ENCODE assay signal across 1 cellular context in the genomic region with DNA sequence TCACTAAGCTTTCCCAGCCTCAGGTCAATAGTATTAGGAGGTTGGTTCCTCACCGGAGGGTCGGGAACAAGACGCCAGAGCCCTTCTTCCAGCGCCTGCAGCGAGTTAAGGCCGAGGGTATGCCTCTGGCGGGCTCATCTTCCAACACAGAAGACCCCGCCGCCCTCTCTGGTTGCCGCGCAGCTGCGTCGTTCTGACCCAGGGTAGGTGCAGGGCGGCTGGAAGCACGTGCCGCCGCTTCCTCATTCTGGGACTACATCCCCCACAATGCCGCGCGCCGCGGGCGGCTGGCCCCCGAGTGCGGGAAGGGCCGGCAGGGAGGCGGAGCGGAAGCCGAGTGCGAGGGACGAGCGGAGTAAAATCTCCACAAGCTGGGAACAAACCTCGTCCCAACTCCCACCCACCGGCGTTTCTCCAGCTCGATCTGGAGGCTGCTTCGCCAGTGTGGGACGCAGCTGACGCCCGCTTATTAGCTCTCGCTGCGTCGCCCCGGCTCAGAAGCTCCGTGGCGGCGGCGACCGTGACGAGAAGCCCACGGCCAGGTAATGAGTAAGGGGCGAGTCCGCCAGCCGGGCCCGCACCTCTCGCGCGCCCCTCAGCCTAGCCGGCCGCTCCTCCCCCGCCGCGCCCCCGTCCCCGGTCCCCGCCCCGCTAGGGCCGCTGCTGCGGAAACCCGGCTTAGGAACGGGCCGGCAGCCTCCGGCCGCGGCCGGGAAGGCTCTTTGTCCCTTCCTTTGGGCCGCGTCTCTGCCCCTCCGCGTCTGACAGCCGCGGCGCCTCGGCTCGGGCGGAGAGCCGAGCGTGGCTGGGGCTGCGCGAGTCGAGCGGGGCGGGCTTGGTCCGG.
TF ChIP-seq lines count a peak whose summit lies in the region.

A gene with protein sequence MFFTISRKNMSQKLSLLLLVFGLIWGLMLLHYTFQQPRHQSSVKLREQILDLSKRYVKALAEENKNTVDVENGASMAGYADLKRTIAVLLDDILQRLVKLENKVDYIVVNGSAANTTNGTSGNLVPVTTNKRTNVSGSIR (plus strand): TSS at position 319 of the 844 bp plus-strand sequence. CDS start 13,934 bp downstream, outside the sequence.

TF ChIP-seq in GM12878, 131 proteins besides CTCF, POLR2A, EP300 and RAD21 (continued from another document):
- TF ChIP-seq, protein P1, sequence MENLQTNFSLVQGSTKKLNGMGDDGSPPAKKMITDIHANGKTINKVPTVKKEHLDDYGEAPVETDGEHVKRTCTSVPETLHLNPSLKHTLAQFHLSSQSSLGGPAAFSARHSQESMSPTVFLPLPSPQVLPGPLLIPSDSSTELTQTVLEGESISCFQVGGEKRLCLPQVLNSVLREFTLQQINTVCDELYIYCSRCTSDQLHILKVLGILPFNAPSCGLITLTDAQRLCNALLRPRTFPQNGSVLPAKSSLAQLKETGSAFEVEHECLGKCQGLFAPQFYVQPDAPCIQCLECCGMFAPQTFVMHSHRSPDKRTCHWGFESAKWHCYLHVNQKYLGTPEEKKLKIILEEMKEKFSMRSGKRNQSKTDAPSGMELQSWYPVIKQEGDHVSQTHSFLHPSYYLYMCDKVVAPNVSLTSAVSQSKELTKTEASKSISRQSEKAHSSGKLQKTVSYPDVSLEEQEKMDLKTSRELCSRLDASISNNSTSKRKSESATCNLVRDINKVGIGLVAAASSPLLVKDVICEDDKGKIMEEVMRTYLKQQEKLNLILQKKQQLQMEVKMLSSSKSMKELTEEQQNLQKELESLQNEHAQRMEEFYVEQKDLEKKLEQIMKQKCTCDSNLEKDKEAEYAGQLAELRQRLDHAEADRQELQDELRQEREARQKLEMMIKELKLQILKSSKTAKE (IDR thresholded peaks at IDR 0.05; ENCODE audit: low read depth, poor library complexity, severe bottlenecking) = no peak
- TF ChIP-seq MTA3 (IDR thresholded peaks at IDR 0.05; ENCODE audit: borderline replicate concordance, low read length) = no peak
- no peak for TF ChIP-seq NFIC (IDR thresholded peaks at IDR 0.05; ENCODE audit: low read depth, low read length)
- TF ChIP-seq, protein P2, sequence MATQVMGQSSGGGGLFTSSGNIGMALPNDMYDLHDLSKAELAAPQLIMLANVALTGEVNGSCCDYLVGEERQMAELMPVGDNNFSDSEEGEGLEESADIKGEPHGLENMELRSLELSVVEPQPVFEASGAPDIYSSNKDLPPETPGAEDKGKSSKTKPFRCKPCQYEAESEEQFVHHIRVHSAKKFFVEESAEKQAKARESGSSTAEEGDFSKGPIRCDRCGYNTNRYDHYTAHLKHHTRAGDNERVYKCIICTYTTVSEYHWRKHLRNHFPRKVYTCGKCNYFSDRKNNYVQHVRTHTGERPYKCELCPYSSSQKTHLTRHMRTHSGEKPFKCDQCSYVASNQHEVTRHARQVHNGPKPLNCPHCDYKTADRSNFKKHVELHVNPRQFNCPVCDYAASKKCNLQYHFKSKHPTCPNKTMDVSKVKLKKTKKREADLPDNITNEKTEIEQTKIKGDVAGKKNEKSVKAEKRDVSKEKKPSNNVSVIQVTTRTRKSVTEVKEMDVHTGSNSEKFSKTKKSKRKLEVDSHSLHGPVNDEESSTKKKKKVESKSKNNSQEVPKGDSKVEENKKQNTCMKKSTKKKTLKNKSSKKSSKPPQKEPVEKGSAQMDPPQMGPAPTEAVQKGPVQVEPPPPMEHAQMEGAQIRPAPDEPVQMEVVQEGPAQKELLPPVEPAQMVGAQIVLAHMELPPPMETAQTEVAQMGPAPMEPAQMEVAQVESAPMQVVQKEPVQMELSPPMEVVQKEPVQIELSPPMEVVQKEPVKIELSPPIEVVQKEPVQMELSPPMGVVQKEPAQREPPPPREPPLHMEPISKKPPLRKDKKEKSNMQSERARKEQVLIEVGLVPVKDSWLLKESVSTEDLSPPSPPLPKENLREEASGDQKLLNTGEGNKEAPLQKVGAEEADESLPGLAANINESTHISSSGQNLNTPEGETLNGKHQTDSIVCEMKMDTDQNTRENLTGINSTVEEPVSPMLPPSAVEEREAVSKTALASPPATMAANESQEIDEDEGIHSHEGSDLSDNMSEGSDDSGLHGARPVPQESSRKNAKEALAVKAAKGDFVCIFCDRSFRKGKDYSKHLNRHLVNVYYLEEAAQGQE (IDR thresholded peaks at IDR 0.05; ENCODE audit: low read depth, low read length) = no peak
- TF ChIP-seq ZZZ3 (IDR thresholded peaks at IDR 0.05; ENCODE audit: control insufficient read depth, insufficient read length, low read depth) = no peak
- TF ChIP-seq SUZ12 (IDR thresholded peaks at IDR 0.05; ENCODE audit: unreplicated experiment) = no peak
- no peak for TF ChIP-seq POLR2AphosphoS2 (IDR thresholded peaks at IDR 0.05; ENCODE audit: low read depth, low read length)
- TF ChIP-seq CHD2 (IDR thresholded peaks at IDR 0.05; ENCODE audit: borderline replicate concordance, low read depth, low read length) = peak; percentile 66
- TF ChIP-seq CHD1 (IDR thresholded peaks at IDR 0.05; ENCODE audit: low read depth, low read length) = no peak
- TF ChIP-seq CREM (IDR thresholded peaks at IDR 0.05; ENCODE audit: low read depth) = peak; percentile 64; the same call in 1 of the 2 replicates
- TF ChIP-seq SMC3 (IDR thresholded peaks at IDR 0.05; ENCODE audit: borderline replicate concordance, low read length) = no peak
- TF ChIP-seq, protein P3, sequence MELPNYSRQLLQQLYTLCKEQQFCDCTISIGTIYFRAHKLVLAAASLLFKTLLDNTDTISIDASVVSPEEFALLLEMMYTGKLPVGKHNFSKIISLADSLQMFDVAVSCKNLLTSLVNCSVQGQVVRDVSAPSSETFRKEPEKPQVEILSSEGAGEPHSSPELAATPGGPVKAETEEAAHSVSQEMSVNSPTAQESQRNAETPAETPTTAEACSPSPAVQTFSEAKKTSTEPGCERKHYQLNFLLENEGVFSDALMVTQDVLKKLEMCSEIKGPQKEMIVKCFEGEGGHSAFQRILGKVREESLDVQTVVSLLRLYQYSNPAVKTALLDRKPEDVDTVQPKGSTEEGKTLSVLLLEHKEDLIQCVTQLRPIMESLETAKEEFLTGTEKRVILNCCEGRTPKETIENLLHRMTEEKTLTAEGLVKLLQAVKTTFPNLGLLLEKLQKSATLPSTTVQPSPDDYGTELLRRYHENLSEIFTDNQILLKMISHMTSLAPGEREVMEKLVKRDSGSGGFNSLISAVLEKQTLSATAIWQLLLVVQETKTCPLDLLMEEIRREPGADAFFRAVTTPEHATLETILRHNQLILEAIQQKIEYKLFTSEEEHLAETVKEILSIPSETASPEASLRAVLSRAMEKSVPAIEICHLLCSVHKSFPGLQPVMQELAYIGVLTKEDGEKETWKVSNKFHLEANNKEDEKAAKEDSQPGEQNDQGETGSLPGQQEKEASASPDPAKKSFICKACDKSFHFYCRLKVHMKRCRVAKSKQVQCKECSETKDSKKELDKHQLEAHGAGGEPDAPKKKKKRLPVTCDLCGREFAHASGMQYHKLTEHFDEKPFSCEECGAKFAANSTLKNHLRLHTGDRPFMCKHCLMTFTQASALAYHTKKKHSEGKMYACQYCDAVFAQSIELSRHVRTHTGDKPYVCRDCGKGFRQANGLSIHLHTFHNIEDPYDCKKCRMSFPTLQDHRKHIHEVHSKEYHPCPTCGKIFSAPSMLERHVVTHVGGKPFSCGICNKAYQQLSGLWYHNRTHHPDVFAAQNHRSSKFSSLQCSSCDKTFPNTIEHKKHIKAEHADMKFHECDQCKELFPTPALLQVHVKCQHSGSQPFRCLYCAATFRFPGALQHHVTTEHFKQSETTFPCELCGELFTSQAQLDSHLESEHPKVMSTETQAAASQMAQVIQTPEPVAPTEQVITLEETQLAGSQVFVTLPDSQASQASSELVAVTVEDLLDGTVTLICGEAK (IDR thresholded peaks at IDR 0.05; ENCODE audit: borderline replicate concordance) = peak; percentile 45; the same call in 1 of the 2 replicates
- no peak for TF ChIP-seq PML (IDR thresholded peaks at IDR 0.05; ENCODE audit: low read length)
- TF ChIP-seq RUNX3 (IDR thresholded peaks at IDR 0.05; ENCODE audit: low read length) = peak; percentile 63; the same call in 1 of the 2 replicates
- TF ChIP-seq GABPA (IDR thresholded peaks at IDR 0.05; ENCODE audit: low read depth) = no peak
- peak; percentile 72 for TF ChIP-seq EED (IDR thresholded peaks at IDR 0.05; ENCODE audit: low read depth)
- TF ChIP-seq, protein P4, sequence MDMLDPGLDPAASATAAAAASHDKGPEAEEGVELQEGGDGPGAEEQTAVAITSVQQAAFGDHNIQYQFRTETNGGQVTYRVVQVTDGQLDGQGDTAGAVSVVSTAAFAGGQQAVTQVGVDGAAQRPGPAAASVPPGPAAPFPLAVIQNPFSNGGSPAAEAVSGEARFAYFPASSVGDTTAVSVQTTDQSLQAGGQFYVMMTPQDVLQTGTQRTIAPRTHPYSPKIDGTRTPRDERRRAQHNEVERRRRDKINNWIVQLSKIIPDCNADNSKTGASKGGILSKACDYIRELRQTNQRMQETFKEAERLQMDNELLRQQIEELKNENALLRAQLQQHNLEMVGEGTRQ (IDR thresholded peaks at IDR 0.05; ENCODE audit: borderline replicate concordance, low read depth, low read length) = peak; percentile 52
- TF ChIP-seq CHD4 (IDR thresholded peaks at IDR 0.05) = no peak
- peak; percentile 82 for TF ChIP-seq SIX5 (IDR thresholded peaks at IDR 0.05; ENCODE audit: low read depth, low read length, severe bottlenecking)
- no peak for TF ChIP-seq YBX1 (IDR thresholded peaks at IDR 0.05)
- TF ChIP-seq SMAD5 (IDR thresholded peaks at IDR 0.05; ENCODE audit: low read depth) = no peak
- peak; percentile 80; the same call in 1 of the 2 replicates for TF ChIP-seq DPF2 (IDR thresholded peaks at IDR 0.05)
- TF ChIP-seq WRNIP1 (IDR thresholded peaks at IDR 0.05; ENCODE audit: borderline replicate concordance, low read depth, low read length) = no peak
- TF ChIP-seq GATAD2B (conservative IDR thresholded peaks at IDR 0.05; ENCODE audit: low read depth) = peak; percentile 69
- no peak for TF ChIP-seq SMAD1 (IDR thresholded peaks at IDR 0.05; ENCODE audit: low read depth, partially characterized antibody)
- peak; percentile 88 for TF ChIP-seq HCFC1 (IDR thresholded peaks at IDR 0.05; ENCODE audit: low read length)
- TF ChIP-seq JUND (IDR thresholded peaks at IDR 0.05; ENCODE audit: low read depth, low read length) = no peak
- no peak for TF ChIP-seq ZBED1 (IDR thresholded peaks at IDR 0.05; ENCODE audit: borderline replicate concordance)
